Comparison of ENCODE assay signal across 24 cellular contexts in genomic region chrX:110440016-110440805, GRCh38.
"Had no signal": no experiment of that assay in that cellular context is flagged by ENCODE, and none has a peak within 500 bp of the region (broad histone marks: within the 10 kb centered on the region; RNA-seq: fewer than 3 reads in every experiment).

No MANE protein-coding gene starts in this region.

- H3K36me3 ChIP-seq: cardiac muscle cell, gastroesophageal sphincter, right atrium auricular region, suprapubic skin, tibial nerve had no signal

- ATAC-seq: activated CD4-positive, alpha-beta T cell treated with anti-CD3 and anti-CD28 coated beads for 36 hours; activated CD8-positive, alpha-beta memory T cell treated with anti-CD3 and anti-CD28 coated beads, Interleukin-2, amount 10 ng/mL, durations not matched to agents 7 days and 5 days; activated CD8-positive, alpha-beta T cell treated with anti-CD3 and anti-CD28 coated beads, Interleukin-2, amount 10 ng/mL, durations not matched to agents 7 days and 5 days; activated naive CD4-positive, alpha-beta T cell treated with anti-CD3 and anti-CD28 coated beads, Interleukin-2, amount 50 U/mL, for 72 hours; body of pancreas; effector memory CD8-positive, alpha-beta T cell; gastroesophageal sphincter; left cardiac atrium had no signal

- H3K4me3 ChIP-seq: body of pancreas, cardiac muscle cell, coronary artery, gastroesophageal sphincter, hepatocyte, lung, right atrium auricular region, suprapubic skin, tibial nerve had no signal

- FAIRE-seq: endothelial cell of umbilical vein, keratinocyte had no signal

- H3K27me3 ChIP-seq: body of pancreas, gastroesophageal sphincter, hepatocyte, right atrium auricular region, suprapubic skin had no signal

- H3K27ac ChIP-seq: body of pancreas, cardiac muscle cell, coronary artery, gastroesophageal sphincter, hepatocyte, right atrium auricular region, suprapubic skin, tibial nerve had no signal

- H3K4me1 ChIP-seq: gastroesophageal sphincter, right atrium auricular region, suprapubic skin, tibial nerve had no signal

- DNase-seq: activated CD4-positive, alpha-beta T cell treated with anti-CD3 and anti-CD28 coated beads for 36 hours; activated CD4-positive, CD25-positive, alpha-beta regulatory T cell; activated CD8-positive, alpha-beta memory T cell treated with anti-CD3 and anti-CD28 coated beads, Interleukin-2, amount 10 ng/mL, durations not matched to agents 7 days and 5 days; activated CD8-positive, alpha-beta T cell treated with anti-CD3 and anti-CD28 coated beads, Interleukin-2, amount 10 ng/mL, durations not matched to agents 7 days and 5 days; activated naive CD4-positive, alpha-beta T cell; activated T-cell treated with anti-CD3 and anti-CD28 coated beads, Interleukin-2, amount 50 U/mL, for 48 hours; body of pancreas; effector memory CD8-positive, alpha-beta T cell; left cardiac atrium; mesendoderm; stimulated activated CD4-positive, alpha-beta T cell treated with anti-CD3 and anti-CD28 coated beads, Interleukin-15, amount 100 ng/mL, for 24 hours; stimulated activated CD4-positive, alpha-beta T cell treated with anti-CD3 and anti-CD28 coated beads, Interleukin-2, amount 100 ng/mL, for 24 hours; stimulated activated naive CD4-positive, alpha-beta T cell had no signal

- H3K4me2 ChIP-seq: hepatocyte had no signal

- H3K9me3 ChIP-seq: body of pancreas, gastroesophageal sphincter, right atrium auricular region, suprapubic skin, tibial nerve had no signal

- H2AFZ ChIP-seq: hepatocyte had no signal
